1 cellular context compared by ENCODE assay signal in genomic region chr6:35327349-35328027, GRCh38.
TF ChIP-seq lines count a peak whose summit lies in the region.

No MANE protein-coding gene starts in this region.

TF ChIP-seq in HepG2, 621 proteins besides CTCF, POLR2A, EP300 and RAD21 (continued from another document and continues in another):
- no peak for TF ChIP-seq PAXIP1 (CRISPR knock-in tag; conservative IDR thresholded peaks at IDR 0.05)
- TF ChIP-seq ZNF367 (CRISPR knock-in tag; IDR thresholded peaks at IDR 0.05; ENCODE audit: borderline replicate concordance), result no peak
- TF ChIP-seq PBX3 (CRISPR knock-in tag; IDR thresholded peaks at IDR 0.05; ENCODE audit: borderline replicate concordance), result no peak
- no peak for TF ChIP-seq E2F1 (CRISPR knock-in tag; IDR thresholded peaks at IDR 0.05)
- no peak for TF ChIP-seq SIX4 (CRISPR knock-in tag; IDR thresholded peaks at IDR 0.05)
- TF ChIP-seq HCFC1 (IDR thresholded peaks at IDR 0.05; ENCODE audit: low read depth, low read length), result no peak
- no peak for TF ChIP-seq ZNF646 (CRISPR knock-in tag; IDR thresholded peaks at IDR 0.05)
- TF ChIP-seq MZF1 (CRISPR knock-in tag; IDR thresholded peaks at IDR 0.05; ENCODE audit: borderline replicate concordance), result no peak
- no peak for TF ChIP-seq MTF2 (CRISPR knock-in tag; IDR thresholded peaks at IDR 0.05; ENCODE audit: borderline replicate concordance)
- no peak for TF ChIP-seq DR1 (CRISPR knock-in tag; IDR thresholded peaks at IDR 0.05)
- TF ChIP-seq SALL1 (CRISPR knock-in tag; IDR thresholded peaks at IDR 0.05), result peak; percentile 33
- TF ChIP-seq FOXA3 (CRISPR knock-in tag; IDR thresholded peaks at IDR 0.05), result no peak; the same call in 1 of the 2 replicates
- no peak for TF ChIP-seq ARID3A (IDR thresholded peaks at IDR 0.05; ENCODE audit: low read depth, low read length)
- TF ChIP-seq ZNF878 (CRISPR knock-in tag; IDR thresholded peaks at IDR 0.05), result no peak
- 0 out of 2 replicates have a peak, but pooled peaks have one; percentile 29 for TF ChIP-seq ZNF616 (CRISPR knock-in tag; IDR thresholded peaks at IDR 0.05; ENCODE audit: low read depth)
- TF ChIP-seq ZSCAN30 (CRISPR knock-in tag; IDR thresholded peaks at IDR 0.05), result no peak
- TF ChIP-seq ZNF232 (CRISPR knock-in tag; IDR thresholded peaks at IDR 0.05; ENCODE audit: borderline replicate concordance), result 0 out of 2 replicates have a peak, but pooled peaks have one; percentile 27
- TF ChIP-seq SMC3 (IDR thresholded peaks at IDR 0.05; ENCODE audit: low read length), result peak; percentile 88
- no peak for TF ChIP-seq RXRA (CRISPR knock-in tag; IDR thresholded peaks at IDR 0.05)
- no peak for TF ChIP-seq SALL2 (CRISPR knock-in tag; IDR thresholded peaks at IDR 0.05)
- no peak for TF ChIP-seq ZNF503 (CRISPR knock-in tag; IDR thresholded peaks at IDR 0.05)
- TF ChIP-seq NFIB (CRISPR knock-in tag; IDR thresholded peaks at IDR 0.05; ENCODE audit: borderline replicate concordance), result no peak
- TF ChIP-seq ZNF746 (CRISPR knock-in tag; IDR thresholded peaks at IDR 0.05), result no peak
- no peak for TF ChIP-seq ELK4 (CRISPR knock-in tag; IDR thresholded peaks at IDR 0.05; ENCODE audit: borderline replicate concordance)
- TF ChIP-seq ZBTB21 (CRISPR knock-in tag; IDR thresholded peaks at IDR 0.05), result no peak
- TF ChIP-seq ZNF124 (CRISPR knock-in tag; IDR thresholded peaks at IDR 0.05), result 0 out of 2 replicates have a peak, but pooled peaks have one; percentile 72
- TF ChIP-seq ZNF883 (CRISPR knock-in tag; IDR thresholded peaks at IDR 0.05; ENCODE audit: not compliant biosample characterization), result no peak
- TF ChIP-seq NFATC3 (CRISPR knock-in tag; IDR thresholded peaks at IDR 0.05), result no peak
- no peak for TF ChIP-seq PRDM4 (CRISPR knock-in tag; IDR thresholded peaks at IDR 0.05; ENCODE audit: borderline replicate concordance)
- no peak for TF ChIP-seq ZNF329 (CRISPR knock-in tag; IDR thresholded peaks at IDR 0.05; ENCODE audit: low read depth)
- no peak for TF ChIP-seq ZNF614 (CRISPR knock-in tag; IDR thresholded peaks at IDR 0.05; ENCODE audit: borderline replicate concordance)
- TF ChIP-seq ARNT (IDR thresholded peaks at IDR 0.05), result no peak
- TF ChIP-seq ZNF709 (CRISPR knock-in tag; IDR thresholded peaks at IDR 0.05), result no peak
- TF ChIP-seq MIER2 (CRISPR knock-in tag; IDR thresholded peaks at IDR 0.05), result no peak
- 0 out of 4 replicates have a peak, but pooled peaks of 1 of the 2 experiments have one; percentile 1 for TF ChIP-seq MAFK (conservative IDR thresholded peaks at IDR 0.05 in 1 of 2, IDR thresholded peaks at IDR 0.05 in 1 of 2; ENCODE audit: low read length in 2 of 2)
- TF ChIP-seq TOPORS (CRISPR knock-in tag; IDR thresholded peaks at IDR 0.05), result no peak
- no peak for TF ChIP-seq ZNF34 (CRISPR knock-in tag; IDR thresholded peaks at IDR 0.05; ENCODE audit: borderline replicate concordance)
- no peak for TF ChIP-seq ZNF850 (CRISPR knock-in tag; conservative IDR thresholded peaks at IDR 0.05)
- no peak for TF ChIP-seq ZNF18 (CRISPR knock-in tag; IDR thresholded peaks at IDR 0.05; ENCODE audit: insufficient replicate concordance)
- TF ChIP-seq KAT8 (CRISPR knock-in tag; IDR thresholded peaks at IDR 0.05), result peak; percentile 19; the same call in 1 of the 2 replicates
- no peak for TF ChIP-seq TAF1 (CRISPR knock-in tag; IDR thresholded peaks at IDR 0.05)
- no peak for TF ChIP-seq ELF1 (CRISPR knock-in tag; IDR thresholded peaks at IDR 0.05)
